8 cellular contexts compared by ENCODE assay signal in genomic region chr19:13151605-13152355, GRCh38. TPM values are rescaled to one million over a fixed set of nuclear protein-coding genes. Genes with fewer than 3 reads are reported as not detected.
DNase-seq lines count a peak whose midpoint lies in the region; ATAC-seq, FAIRE-seq and TF ChIP-seq lines count a peak whose summit lies in the region.

No MANE protein-coding gene starts in this region.

- H3K27me3 ChIP-seq in pancreas (no peaks in the 10 kb centered on the region), thymus (ENCODE audit: control insufficient read depth, insufficient read depth) (no peaks in the 10 kb centered on the region)

- intact Hi-C loops in Right ventricle myocardium inferior (cut with DNase I) (loop anchor here (2.0 to 10.0 kb wide), 3 partner anchors 35 to 693 kb away; partner anchors contain the start of genes LYL1 and TRMT1), pancreas (cut with DNase I) (no loop called here)

- no peak for TF ChIP-seq CTCF in pancreas (IDR thresholded peaks at IDR 0.05)

- 1% methylated on average over 58 to 71 of the region's 71 CpGs for WGBS in pancreas, 2 donors
- under 1% methylated on average over 71 of the region's 71 CpGs for WGBS in thymus

- H3K4me3 ChIP-seq in pancreas (peak overlapping the region; percentile 94 to 100 (median 99)), thymus (ENCODE audit: low read length) (peak overlapping the region; percentile 87)

- peak overlapping the region; percentile 92 to 100 (median 99) for H3K27ac ChIP-seq in pancreas
- peak overlapping the region; percentile 91 for H3K27ac ChIP-seq in thymus (ENCODE audit: low read depth)

- peak; percentile 35 for ATAC-seq in HG02623 (IDR thresholded peaks at IDR 0.05; ENCODE audit: unreplicated experiment)
- peak; percentile 76 for ATAC-seq in Right ventricle myocardium inferior
- ATAC-seq in pancreas: peak; percentile 48 to 63 (median 54)

- no peaks in the 10 kb centered on the region for H3K36me3 ChIP-seq in pancreas
- no peaks in the 10 kb centered on the region for H3K36me3 ChIP-seq in thymus (ENCODE audit: control insufficient read depth, insufficient read depth)

- no peaks in the 10 kb centered on the region for H3K9me3 ChIP-seq in pancreas
- no peaks in the 10 kb centered on the region for H3K9me3 ChIP-seq in thymus (ENCODE audit: control insufficient read depth)

- DNase-seq in GM03348 (ENCODE audit: low spot score) (peak; percentile 98), NCI-H1436 (lab: John Stamatoyannopoulos, UW) (peak; percentile 95), SW 1271 (lab: John Stamatoyannopoulos, UW) (peak; percentile 95 to 97), Right ventricle myocardium inferior (ENCODE audit: missing footprints) (peak; percentile 99), pancreas (peak; percentile 97 to 99 (median 98))
- DNase-seq in activated naive CD8-positive, alpha-beta T cell treated with anti-CD3 and anti-CD28 coated beads, Interleukin-2, amount 50 U/mL, for 16 hours (ENCODE audit: low read depth, low spot score): peak; percentile 87

- no peak for FAIRE-seq in pancreas (lab: Jason Lieb, UNC)

- peaks cover 8 to 16% (median 10%) of the 10 kb centered on the region in 3 donors for H3K4me1 ChIP-seq in pancreas
- peaks cover 18% of the 10 kb centered on the region for H3K4me1 ChIP-seq in thymus (ENCODE audit: control insufficient read depth, insufficient read depth, low read length)

RNA-seq across cellular contexts. Expression of gene IER2, which starts 1.6 kb away (rescaled TPM):
- total RNA-seq in Right ventricle myocardium inferior (18.8 TPM), pancreas (10 to 100 TPM; 32.4 to 59.2 (median 37.7) TPM)
- polyA plus RNA-seq in pancreas (100 to 1,000 TPM in 1 of 2 donors, 10 to 100 TPM in 1; 80.7 to 179 TPM), thymus (92.7 TPM)

RNA-seq across cellular contexts. Expression of gene STX10, which starts 1.6 kb away (rescaled TPM):
- total RNA-seq in Right ventricle myocardium inferior (34.5 TPM), pancreas (10 to 100 TPM; 14.0 to 24.6 (median 17.0) TPM)
- polyA plus RNA-seq in pancreas (10 to 100 TPM; 61.4 to 73.5 TPM), thymus (101 TPM)

RNA-seq across cellular contexts. Expression of gene NACC1, which starts 33.7 kb away (rescaled TPM):
- 54.0 TPM for total RNA-seq in Right ventricle myocardium inferior
- total RNA-seq in pancreas: 10 to 100 TPM in 5 of 6 donors, 1 to 10 TPM in 1; 9.8 to 25.3 (median 14.1) TPM
- polyA plus RNA-seq in pancreas: 10 to 100 TPM in 1 of 2 donors, 1 to 10 TPM in 1; 7.0 to 19.8 TPM
- polyA plus RNA-seq in thymus: 17.5 TPM

RNA-seq across cellular contexts. Expression of gene TRMT1, which starts 35.2 kb away (rescaled TPM):
- 21.1 TPM for total RNA-seq in Right ventricle myocardium inferior
- 10 to 100 TPM; 12.7 to 29.2 (median 19.1) TPM for total RNA-seq in pancreas
- 100 to 1,000 TPM in 1 of 2 donors, 10 to 100 TPM in 1; 85.5 to 108 TPM for polyA plus RNA-seq in pancreas
- 69.9 TPM for polyA plus RNA-seq in thymus

RNA-seq across cellular contexts. Expression of gene LYL1, which starts 49.1 kb away (rescaled TPM):
- 9.4 TPM for total RNA-seq in Right ventricle myocardium inferior
- total RNA-seq in pancreas: 1 to 10 TPM in 4 of 6 donors, under 1 TPM in 2; 0.51 to 5.5 (median 1.7) TPM
- polyA plus RNA-seq in pancreas: 1 to 10 TPM; 2.6 to 3.6 TPM
- polyA plus RNA-seq in thymus: 14.0 TPM

Comparison
In these comparisons a context has a peak if more than half of its experiments do, and no peak if none do; other contexts are left out.
1. Peak in every context shown above with its lines: DNase-seq, ATAC-seq, H3K4me3 ChIP-seq and H3K27ac ChIP-seq.